In genomic region chrX:7115557-7115956, GRCh38 we compare ENCODE assay signal across 10 cellular contexts. TPM values are rescaled to one million over a fixed set of nuclear protein-coding genes. Genes with fewer than 3 reads are reported as not detected.
DNase-seq lines count a peak whose midpoint lies in the region; ATAC-seq and TF ChIP-seq lines count a peak whose summit lies in the region.
"Had no signal": no experiment of that assay in that cellular context is flagged by ENCODE, and none has a peak within 500 bp of the region (broad histone marks: within the 10 kb centered on the region; RNA-seq: fewer than 3 reads in every experiment).

No MANE protein-coding gene starts in this region.

- no peaks in the 10 kb centered on the region for H4K20me1 ChIP-seq in OCI-LY7 (ENCODE audit: insufficient read depth, low read length)

- CTCF ChIA-PET in OCI-LY7 (lab: Charles Lee; ENCODE audit: unreplicated experiment), result interaction anchor here (0.7 to 1.1 kb wide), 2 partner anchors 18 to 76 kb away, joined by 3 read pairs; no protein-coding TSS in a partner anchor

- no peak overlapping the region for H3K27ac Mint-ChIP-seq in activated naive CD8-positive, alpha-beta T cell treated with anti-CD3 and anti-CD28 coated beads for 36 hours

- H3K9me3 ChIP-seq in right atrium auricular region (no peaks in the 10 kb centered on the region), OCI-LY7 (ENCODE audit: low read length) (0 out of 2 replicates have a peak, but pooled peaks cover 5% of the 10 kb centered on the region), BE2C (no peaks in the 10 kb centered on the region)
- H3K9me3 ChIP-seq: lower lobe of right lung had no signal

- intact Hi-C loops in Right ventricle myocardium superior (cut with DNase I) (no loop called here), OCI-LY7 (cut with micrococcal nuclease; ENCODE audit: unreplicated experiment) (no loop called here)

- H3K4me1 Mint-ChIP-seq in activated naive CD8-positive, alpha-beta T cell treated with anti-CD3 and anti-CD28 coated beads for 36 hours, result peaks cover 8% of the 10 kb centered on the region

- H3K36me3 ChIP-seq in right atrium auricular region (no peaks in the 10 kb centered on the region), OCI-LY7 (ENCODE audit: insufficient read depth, low read length) (peaks cover 44% of the 10 kb centered on the region), BE2C (no peaks in the 10 kb centered on the region)
- H3K36me3 ChIP-seq: lower lobe of right lung had no signal

- no peaks in the 10 kb centered on the region for H3K27me3 Mint-ChIP-seq in activated naive CD8-positive, alpha-beta T cell treated with anti-CD3 and anti-CD28 coated beads for 36 hours

- peak overlapping the region; percentile 50 for H3K4me2 ChIP-seq in OCI-LY7 (ENCODE audit: low read length)

- no peak overlapping the region for H3K4me3 ChIP-seq in right atrium auricular region
- no peak overlapping the region for H3K4me3 ChIP-seq in OCI-LY7 (ENCODE audit: low read depth, low read length, poor library complexity, severe bottlenecking)
- H3K4me3 ChIP-seq in BE2C (ENCODE audit: low read depth, low read length), result no peak overlapping the region
- H3K4me3 ChIP-seq: lower lobe of right lung had no signal

- H3K27ac ChIP-seq in right atrium auricular region (no peak overlapping the region), OCI-LY7 (ENCODE audit: low read depth, low read length, poor library complexity, severe bottlenecking) (peak overlapping the region; percentile 85)
- H3K27ac ChIP-seq: lower lobe of right lung had no signal

- TF ChIP-seq CTCF in right atrium auricular region (IDR thresholded peaks at IDR 0.05) (no peak), OCI-LY7 (conservative IDR thresholded peaks at IDR 0.05; ENCODE audit: low read length) (no peak), BE2C (IDR thresholded peaks at IDR 0.05; ENCODE audit: low read depth, low read length) (no peak)

- no peak overlapping the region for H3K4me3 Mint-ChIP-seq in activated naive CD8-positive, alpha-beta T cell treated with anti-CD3 and anti-CD28 coated beads for 36 hours

- H2AFZ ChIP-seq in OCI-LY7 (ENCODE audit: low read length), result no peak overlapping the region

- DNase-seq in Right ventricle myocardium superior (peak; percentile 52), right atrium auricular region (ENCODE audit: low spot score) (no peak), OCI-LY7 (ENCODE audit: low spot score) (peak; percentile 27), BE2C (no peak), occipital lobe (lab: John Stamatoyannopoulos, UW) (no peak)
- no peak for DNase-seq in activated CD4-positive, CD25-positive, alpha-beta regulatory T cell treated with anti-CD3 and anti-CD28 coated beads, Interleukin-2, amount 50 U/mL, for 72 hours
- DNase-seq in activated naive CD8-positive, alpha-beta T cell treated with anti-CD3 and anti-CD28 coated beads for 36 hours, result no peak
- DNase-seq: activated T-cell treated with anti-CD3 and anti-CD28 coated beads, Interleukin-2, amount 50 U/mL, for 48 hours; lower lobe of right lung had no signal

- H3K36me3 Mint-ChIP-seq in activated naive CD8-positive, alpha-beta T cell treated with anti-CD3 and anti-CD28 coated beads for 36 hours, result peaks cover 23% of the 10 kb centered on the region

- peak; percentile 93 for ATAC-seq in Right ventricle myocardium superior (ENCODE audit: poor library complexity)
- peak; percentile 56 for ATAC-seq in HG02981 (IDR thresholded peaks at IDR 0.05; ENCODE audit: unreplicated experiment)
- ATAC-seq: lower lobe of right lung had no signal

- peaks cover 69% of the 10 kb centered on the region; the same call in 1 of the 2 replicates for H3K79me2 ChIP-seq in OCI-LY7 (ENCODE audit: insufficient read depth, low read depth, low read length)

- no peaks in the 10 kb centered on the region for H3K9me2 ChIP-seq in OCI-LY7 (ENCODE audit: insufficient read depth, low read length)

- no TSS peak for BruUV-seq in OCI-LY7 (replicated peaks; lab: Mats Ljungman, UMichigan)

- no peaks in the 10 kb centered on the region for H3K27me3 ChIP-seq in right atrium auricular region
- no peaks in the 10 kb centered on the region for H3K27me3 ChIP-seq in BE2C

- peaks cover 0 to 13% of the 10 kb centered on the region in 2 donors for H3K4me1 ChIP-seq in right atrium auricular region
- H3K4me1 ChIP-seq in OCI-LY7 (ENCODE audit: insufficient read depth, low read length, poor library complexity, severe bottlenecking), result peaks cover 98% of the 10 kb centered on the region
- H3K4me1 ChIP-seq in BE2C, result no peaks in the 10 kb centered on the region

- POLR2A ChIA-PET in OCI-LY7 (lab: Charles Lee), result interaction anchor here (1.0 to 2.7 kb wide), 6 partner anchors 9 to 106 kb away, joined by 3 to 12 read pairs (median 4); partner anchors contain the start of gene STS

- H3K9me3 Mint-ChIP-seq in activated naive CD8-positive, alpha-beta T cell treated with anti-CD3 and anti-CD28 coated beads for 36 hours, result no peaks in the 10 kb centered on the region

RNA-seq across cellular contexts. Expression of gene STS, which starts 32.0 kb away (rescaled TPM):
- total RNA-seq in Right ventricle myocardium superior (4.3 TPM), right atrium auricular region (1 to 10 TPM; 6.2 to 7.0 TPM), OCI-LY7 (2022) (40.3 and 47.0 TPM in 2 replicates), occipital lobe (4.4 TPM)
- total RNA-seq in OCI-LY7 (2014; rRNA removed; shearing (Covaris generic)), result 15.2 and 16.3 TPM in 2 replicates
- total RNA-seq in activated naive CD8-positive, alpha-beta T cell treated with anti-CD3 and anti-CD28 coated beads for 36 hours, result 1 to 10 TPM; 1.2 to 1.3 TPM
- 0.97 TPM for polyA plus RNA-seq in BE2C (2012; ENCODE audit: insufficient read depth, insufficient read length, low read depth)

RNA-seq across cellular contexts. Expression of gene PUDP, which starts 32.4 kb away (rescaled TPM):
- total RNA-seq in Right ventricle myocardium superior (21.6 TPM), right atrium auricular region (10 to 100 TPM; 17.2 to 27.0 TPM), OCI-LY7 (2022) (25.7 and 28.6 TPM in 2 replicates), occipital lobe (5.8 TPM)
- total RNA-seq in OCI-LY7 (2014; rRNA removed; shearing (Covaris generic)), result 8.8 and 21.1 TPM in 2 replicates
- 10 to 100 TPM; 22.0 to 24.4 TPM for total RNA-seq in activated naive CD8-positive, alpha-beta T cell treated with anti-CD3 and anti-CD28 coated beads for 36 hours
- polyA plus RNA-seq in BE2C (2012; ENCODE audit: insufficient read depth, insufficient read length, low read depth), result 22.6 TPM

Comparison
In these comparisons a context has a peak if more than half of its experiments do, and no peak if none do; other contexts are left out.
1. DNase-seq: peak in Right ventricle myocardium superior (single experiment) and OCI-LY7 (single experiment); none in right atrium auricular region (single experiment), activated CD4-positive, CD25-positive, alpha-beta regulatory T cell treated with anti-CD3 and anti-CD28 coated beads, Interleukin-2, amount 50 U/mL, for 72 hours (single experiment), activated naive CD8-positive, alpha-beta T cell treated with anti-CD3 and anti-CD28 coated beads for 36 hours (single experiment), BE2C (single experiment) and occipital lobe (single experiment).